23 cellular contexts compared by ENCODE assay signal in the genomic region with DNA sequence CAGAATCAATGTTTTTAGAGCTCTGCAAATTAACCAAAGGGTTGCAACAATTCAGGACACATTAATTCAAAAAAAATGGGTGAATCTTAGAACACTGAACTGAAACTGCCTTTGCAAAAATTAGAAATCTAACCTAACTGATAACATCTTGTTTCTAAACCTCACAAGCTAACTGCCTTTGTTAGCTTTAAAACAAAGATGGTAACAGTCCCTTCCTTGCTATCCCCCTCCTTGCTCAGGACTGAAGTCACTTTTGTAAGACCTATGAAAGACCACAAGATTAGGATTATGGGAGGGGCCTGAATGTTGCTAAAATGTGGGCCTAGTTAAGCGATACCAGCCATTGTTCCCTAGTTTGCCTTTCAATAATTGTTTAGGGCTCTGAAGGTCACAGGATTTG. TPM values are rescaled to one million over a fixed set of nuclear protein-coding genes. Genes with fewer than 3 reads are reported as not detected.
"Had no signal": no experiment of that assay in that cellular context is flagged by ENCODE, and none has a peak within 500 bp of the region (broad histone marks: within the 10 kb centered on the region; RNA-seq: fewer than 3 reads in every experiment).

No MANE protein-coding gene starts in this region.

- ATAC-seq: left lung; mucosa of descending colon; naive thymus-derived CD4-positive, alpha-beta T cell; stimulated activated naive B cell treated with anti-CD40 and anti-IgM and Interleukin-4, amounts not matched to agents 10 μg/mL and 1 μg/mL and 100 μg/mL, for 72 hours had no signal

- H3K36me3 ChIP-seq: adrenal gland, colonic mucosa, esophagus squamous epithelium, left lung, right atrium auricular region, tibial artery, uterus had no signal

- H3K4me3 ChIP-seq: adrenal gland, colonic mucosa, esophagus squamous epithelium, left lung, mucosa of descending colon, right atrium auricular region, skin epidermis, tibial artery, uterus had no signal

- H3K4me1 ChIP-seq: colonic mucosa, left lung, right atrium auricular region had no signal

- H3K27ac ChIP-seq: adrenal gland, colonic mucosa, esophagus squamous epithelium, left lung, right atrium auricular region, skin epidermis, tibial artery, uterus, VCaP had no signal

- H3K9me3 ChIP-seq: adrenal gland, colonic mucosa had no signal

- H3K27me3 ChIP-seq: adrenal gland, colonic mucosa, left lung, right atrium auricular region, tibial artery, uterus had no signal

- DNase-seq: activated CD4-positive, alpha-beta memory T cell treated with anti-CD3 and anti-CD28 coated beads, Interleukin-2, amount 10 ng/mL, durations not matched to agents 7 days and 5 days; activated naive CD4-positive, alpha-beta T cell treated with anti-CD3 and anti-CD28 coated beads, Interleukin-2, amount 50 U/mL, for 16 hours; activated T-cell treated with anti-CD3 and anti-CD28 coated beads, Interleukin-2, amount 50 U/mL, for 24 hours; adrenal gland; central memory CD4-positive, alpha-beta T cell; colonic mucosa; esophagus squamous epithelium; hippocampal formation; kidney; left lung; mammary epithelial cell; mucosa of descending colon; naive thymus-derived CD4-positive, alpha-beta T cell; posterior cingulate gyrus; stimulated activated CD4-positive, alpha-beta T cell treated with anti-CD3 and anti-CD28 coated beads, Interleukin-15, amount 100 ng/mL, for 24 hours; stimulated activated CD4-positive, alpha-beta T cell treated with anti-CD3 and anti-CD28 coated beads, Interleukin-4, amount 100 ng/mL, for 1 hour; stimulated activated naive B cell treated with anti-CD40 and anti-IgM and Interleukin-4, amounts not matched to agents 10 μg/mL and 1 μg/mL and 100 μg/mL, for 72 hours; T1000; tibial artery; uterus had no signal

RNA-seq across cellular contexts. Expression of a gene that starts 44.9 kb away (rescaled TPM):
- polyA plus RNA-seq: mammary epithelial cell; naive thymus-derived CD4-positive, alpha-beta T cell had no signal
